Comparison of ENCODE assay signal across 24 cellular contexts in the genomic region with DNA sequence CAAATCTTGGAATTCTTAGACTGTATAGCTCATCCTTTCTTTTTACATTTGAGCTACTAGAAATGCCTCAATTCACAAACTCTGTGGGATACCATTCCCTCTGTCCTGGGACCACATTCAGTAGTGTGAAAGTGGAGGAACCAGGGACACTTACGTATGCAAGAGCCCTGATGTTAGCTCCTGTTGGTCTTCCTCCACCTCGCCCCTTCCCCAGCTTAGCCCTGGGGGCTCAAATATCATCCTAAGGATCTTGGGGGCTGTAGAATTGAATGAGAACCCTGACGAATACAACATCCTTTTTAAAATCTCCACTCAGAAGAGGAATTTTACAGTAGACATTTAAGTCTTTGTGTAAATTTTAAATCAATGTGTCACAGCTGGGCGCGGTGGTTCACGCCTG.
"Had no signal": no experiment of that assay in that cellular context is flagged by ENCODE, and none has a peak within 500 bp of the region (broad histone marks: within the 10 kb centered on the region; RNA-seq: fewer than 3 reads in every experiment).

No MANE protein-coding gene starts in this region.

- H3K4me3 Mint-ChIP-seq: activated naive CD4-positive, alpha-beta T cell treated with anti-CD3 and anti-CD28 coated beads for 36 hours; activated naive CD8-positive, alpha-beta T cell treated with anti-CD3 and anti-CD28 coated beads, Interleukin-2, amount 10 ng/mL, durations not matched to agents 7 days and 5 days; nephron; T-helper 1 cell treated with Interleukin-12 subunit alpha and Interleukin-12 subunit beta and Interleukin-4 antibody, amounts not matched to agents 30 μg/mL and 1 μg/mL, for 36 hours had no signal

- H3K27ac ChIP-seq: colonic mucosa, dorsolateral prefrontal cortex, esophagus squamous epithelium, heart left ventricle, testis, uterus had no signal

- H3K9me3 ChIP-seq: colonic mucosa, esophagus squamous epithelium, heart left ventricle, testis, uterus had no signal

- H3K27me3 ChIP-seq: colonic mucosa, dorsolateral prefrontal cortex, esophagus squamous epithelium, heart left ventricle, testis, uterus had no signal

- ATAC-seq: heart left ventricle, left ventricle myocardium superior, sciatic nerve had no signal

- H3K36me3 ChIP-seq: colonic mucosa, esophagus squamous epithelium, heart left ventricle, uterus had no signal

- H3K4me3 ChIP-seq: colonic mucosa, dorsolateral prefrontal cortex, esophagus squamous epithelium, heart left ventricle, smooth muscle cell, testis, uterus had no signal

- H3K4me1 ChIP-seq: colonic mucosa, testis had no signal

- H3K9me3 Mint-ChIP-seq: activated naive CD4-positive, alpha-beta T cell treated with anti-CD3 and anti-CD28 coated beads for 36 hours; activated naive CD8-positive, alpha-beta T cell treated with anti-CD3 and anti-CD28 coated beads, Interleukin-2, amount 10 ng/mL, durations not matched to agents 7 days and 5 days; nephron; T-helper 1 cell treated with Interleukin-12 subunit alpha and Interleukin-12 subunit beta and Interleukin-4 antibody, amounts not matched to agents 30 μg/mL and 1 μg/mL, for 36 hours had no signal

- H3K36me3 Mint-ChIP-seq: activated naive CD8-positive, alpha-beta T cell treated with anti-CD3 and anti-CD28 coated beads, Interleukin-2, amount 10 ng/mL, durations not matched to agents 7 days and 5 days had no signal

- H3K27ac Mint-ChIP-seq: activated naive CD4-positive, alpha-beta T cell treated with anti-CD3 and anti-CD28 coated beads for 36 hours; activated naive CD8-positive, alpha-beta T cell treated with anti-CD3 and anti-CD28 coated beads, Interleukin-2, amount 10 ng/mL, durations not matched to agents 7 days and 5 days; nephron; T-helper 1 cell treated with Interleukin-12 subunit alpha and Interleukin-12 subunit beta and Interleukin-4 antibody, amounts not matched to agents 30 μg/mL and 1 μg/mL, for 36 hours had no signal

- DNase-seq: activated CD4-positive, alpha-beta T cell treated with anti-CD3 and anti-CD28 coated beads for 4 hours; activated CD4-positive, alpha-beta T cell treated with anti-CD3 and anti-CD28 coated beads, Interleukin-2, amount 50 U/mL, for 48 hours; activated CD4-positive, CD25-positive, alpha-beta regulatory T cell; activated CD8-positive, alpha-beta memory T cell treated with anti-CD3 and anti-CD28 coated beads, Interleukin-2, amount 50 U/mL, for 48 hours; activated effector memory CD4-positive, alpha-beta T cell treated with Interleukin-2 at 50 U/mL for 16 hours; activated naive CD4-positive, alpha-beta T cell treated with anti-CD3 and anti-CD28 coated beads for 36 hours; activated naive CD8-positive, alpha-beta T cell treated with anti-CD3 and anti-CD28 coated beads, Interleukin-2, amount 10 ng/mL, durations not matched to agents 7 days and 5 days; activated T-cell treated with anti-CD3 and anti-CD28 coated beads, Interleukin-2, amount 50 U/mL, for 48 hours; amygdala; colonic mucosa; dorsolateral prefrontal cortex; esophagus squamous epithelium; heart left ventricle; left ventricle myocardium superior; nucleus accumbens; stimulated activated CD4-positive, alpha-beta T cell treated with anti-CD3 and anti-CD28 coated beads, Interleukin-4, amount 100 ng/mL, for 1 hour; stimulated activated naive CD4-positive, alpha-beta T cell; T1000; testis; uterus had no signal

- H3K4me2 ChIP-seq: smooth muscle cell had no signal
